ENCODE assay signal across 9 cellular contexts in the genomic region with DNA sequence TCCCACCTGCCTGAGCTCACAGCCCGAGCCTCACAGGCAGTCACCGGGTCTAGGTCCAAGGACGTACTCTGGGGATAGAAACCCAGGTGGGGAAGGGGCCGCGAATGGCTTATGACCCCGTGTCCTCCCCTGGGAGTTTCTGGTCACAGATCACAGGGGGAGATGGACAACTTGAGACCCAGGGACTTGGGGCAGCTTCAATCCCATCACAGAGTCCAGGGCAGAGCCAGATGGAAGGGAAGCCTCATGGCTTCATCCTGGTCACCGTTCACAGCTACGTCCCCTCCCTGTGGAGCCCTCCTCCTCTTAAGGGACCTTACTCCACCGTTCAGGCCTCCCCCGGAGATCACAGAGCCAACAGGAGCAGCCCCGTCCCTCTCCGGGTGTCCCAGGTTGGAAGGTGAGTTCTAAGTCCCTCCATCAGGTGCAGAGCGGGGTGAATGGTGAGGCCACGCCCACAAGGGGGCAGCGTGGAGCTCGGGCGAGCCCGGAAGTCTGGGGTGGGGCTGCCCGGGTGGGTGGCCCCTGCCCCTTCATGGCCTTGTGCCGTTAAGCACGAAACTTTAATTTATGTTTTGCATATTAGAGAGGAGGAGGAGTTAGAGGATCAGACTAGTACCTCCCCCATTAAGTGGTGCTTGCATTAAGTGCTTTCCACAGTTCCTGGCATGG. TPM values are rescaled to one million over a fixed set of nuclear protein-coding genes. Genes with fewer than 3 reads are reported as not detected.
DNase-seq lines count a peak whose midpoint lies in the region; ATAC-seq and TF ChIP-seq lines count a peak whose summit lies in the region.
"Not testable (repeated sequence)": the region's sequence is repeated elsewhere in the genome, so short reads cannot be mapped to it uniquely, and the experiment has no call there.
"Had no signal": no experiment of that assay in that cellular context is flagged by ENCODE, and none has a peak within 500 bp of the region (broad histone marks: within the 10 kb centered on the region; RNA-seq: fewer than 3 reads in every experiment).

No MANE protein-coding gene starts in this region.

- H3K4me1 Mint-ChIP-seq in CD8-positive, alpha-beta T cell (ENCODE audit: low read depth), result peaks cover 34% of the 10 kb centered on the region
- peaks cover 39% of the 10 kb centered on the region for H3K4me1 Mint-ChIP-seq in activated CD4-positive, alpha-beta T cell treated with anti-CD3 and anti-CD28 coated beads for 36 hours
- H3K4me1 Mint-ChIP-seq in activated T-helper 2 cell treated with anti-CD3 and anti-CD28 coated beads, Interferon-gamma antibody, Interleukin-2, Interleukin-4, amounts not matched to agents 10 μg/mL and 5 μg/mL and 100 μg/mL, durations not matched to agents 14 hours and 24 hours and 36 hours (ENCODE audit: low read depth), result peaks cover 31% of the 10 kb centered on the region

- H3K27me3 ChIP-seq in CD8-positive, alpha-beta T cell (ENCODE audit: insufficient read depth, low read length); spleen (replicated peaks in 1 of 7): not testable (repeated sequence)

- ATAC-seq in CD8-positive, alpha-beta T cell, result peak; percentile 85
- ATAC-seq in GM19452 (IDR thresholded peaks at IDR 0.05; ENCODE audit: unreplicated experiment) (peak; percentile 58), HG03565 (IDR thresholded peaks at IDR 0.05; ENCODE audit: unreplicated experiment) (peak; percentile 60), Right ventricle myocardium inferior (peak; percentile 60)
- ATAC-seq in activated CD4-positive, alpha-beta T cell treated with anti-CD3 and anti-CD28 coated beads for 36 hours, result peak; percentile 88

- H3K27ac Mint-ChIP-seq in CD8-positive, alpha-beta T cell; activated CD4-positive, alpha-beta T cell treated with anti-CD3 and anti-CD28 coated beads for 36 hours; activated T-helper 2 cell treated with anti-CD3 and anti-CD28 coated beads, Interferon-gamma antibody, Interleukin-2, Interleukin-4, amounts not matched to agents 10 μg/mL and 5 μg/mL and 100 μg/mL, durations not matched to agents 14 hours and 24 hours and 36 hours: not testable (repeated sequence)

- not testable (repeated sequence) for H3K4me3 ChIP-seq in CD8-positive, alpha-beta T cell (ENCODE audit: low read depth, low read length); spleen

- H3K4me1 ChIP-seq in CD8-positive, alpha-beta T cell (ENCODE audit: insufficient read depth, low read length), result peaks cover 27% of the 10 kb centered on the region
- peaks cover 5 to 70% (median 23%) of the 10 kb centered on the region in 6 donors for H3K4me1 ChIP-seq in spleen

- intact Hi-C loops in CD8-positive, alpha-beta T cell (cut with DNase I, micrococcal nuclease); activated T-helper 2 cell treated with anti-CD3 and anti-CD28 coated beads, Interferon-gamma antibody, Interleukin-2, Interleukin-4, amounts not matched to agents 10 μg/mL and 5 μg/mL and 100 μg/mL, durations not matched to agents 14 hours and 24 hours and 36 hours (cut with micrococcal nuclease); Right ventricle myocardium inferior (cut with DNase I); spleen (cut with DNase I; ENCODE audit: low total_unique reads): not testable (repeated sequence)
- intact Hi-C loops in activated CD4-positive, alpha-beta T cell treated with anti-CD3 and anti-CD28 coated beads for 36 hours (cut with DNase I, micrococcal nuclease), result loop anchor here in 1 of 2 experiments (5.0 kb wide), 1 partner anchor 33 kb away; no protein-coding TSS in a partner anchor

- not testable (repeated sequence) for TF ChIP-seq CTCF in CD8-positive, alpha-beta T cell (IDR thresholded peaks at IDR 0.05)
- peak in 7 of 11 experiments; percentile 7 to 67 (median 49) for TF ChIP-seq CTCF in spleen (IDR thresholded peaks at IDR 0.05 in 8 of 11, conservative IDR thresholded peaks at IDR 0.05 in 3 of 11)

- H3K36me3 ChIP-seq in CD8-positive, alpha-beta T cell (ENCODE audit: insufficient read depth, low read length), result peaks cover 25% of the 10 kb centered on the region
- peaks cover 0 to 41% (median 27%) of the 10 kb centered on the region in 6 donors for H3K36me3 ChIP-seq in spleen

- DNase-seq in CD8-positive, alpha-beta T cell, result peak; percentile 47 to 86 (median 71)
- DNase-seq in activated CD4-positive, alpha-beta T cell treated with anti-CD3 and anti-CD28 coated beads for 36 hours, result peak; percentile 82
- peak; percentile 74 for DNase-seq in activated T-helper 2 cell treated with anti-CD3 and anti-CD28 coated beads, Interferon-gamma antibody, Interleukin-2, Interleukin-4, amounts not matched to agents 10 μg/mL and 5 μg/mL and 100 μg/mL, durations not matched to agents 14 hours and 24 hours and 36 hours (ENCODE audit: low spot score)
- DNase-seq in Right ventricle myocardium inferior (ENCODE audit: missing footprints), result not testable (repeated sequence)
- peak; percentile 94 for DNase-seq in spleen
- DNase-seq in stimulated activated CD8-positive, alpha-beta memory T cell treated with anti-CD3 and anti-CD28 coated beads, Interleukin-4, amount 100 ng/mL, for 4 hours (ENCODE audit: low read depth in 2 of 2, low spot score in 1 of 2), result peak; percentile 36 to 39

- not testable (repeated sequence) for H3K9me3 Mint-ChIP-seq in CD8-positive, alpha-beta T cell; activated CD4-positive, alpha-beta T cell treated with anti-CD3 and anti-CD28 coated beads for 36 hours (ENCODE audit: low read depth); activated T-helper 2 cell treated with anti-CD3 and anti-CD28 coated beads, Interferon-gamma antibody, Interleukin-2, Interleukin-4, amounts not matched to agents 10 μg/mL and 5 μg/mL and 100 μg/mL, durations not matched to agents 14 hours and 24 hours and 36 hours

- TF ChIP-seq POLR2A in spleen (IDR thresholded peaks at IDR 0.05), result not testable (repeated sequence)

- CTCF ChIA-PET in CD8-positive, alpha-beta T cell (lab: Charles Lee); activated CD4-positive, alpha-beta T cell treated with anti-CD3 and anti-CD28 coated beads for 36 hours (lab: Charles Lee): not testable (repeated sequence)

- not testable (repeated sequence) for H3K27ac ChIP-seq in CD8-positive, alpha-beta T cell (ENCODE audit: low read depth, low read length)
- peak overlapping the region in 2 of 8 donors; percentile 23 to 30 for H3K27ac ChIP-seq in spleen

- WGBS in spleen, 5 donors, result 9 to 46% (median 25%) methylated on average over 3 to 15 of the region's 21 CpGs

- H3K4me3 Mint-ChIP-seq in CD8-positive, alpha-beta T cell; activated CD4-positive, alpha-beta T cell treated with anti-CD3 and anti-CD28 coated beads for 36 hours; activated T-helper 2 cell treated with anti-CD3 and anti-CD28 coated beads, Interferon-gamma antibody, Interleukin-2, Interleukin-4, amounts not matched to agents 10 μg/mL and 5 μg/mL and 100 μg/mL, durations not matched to agents 14 hours and 24 hours and 36 hours (ENCODE audit: low read depth): not testable (repeated sequence)

- not testable (repeated sequence) for H3K27me3 Mint-ChIP-seq in CD8-positive, alpha-beta T cell (ENCODE audit: low read depth); activated CD4-positive, alpha-beta T cell treated with anti-CD3 and anti-CD28 coated beads for 36 hours; activated T-helper 2 cell treated with anti-CD3 and anti-CD28 coated beads, Interferon-gamma antibody, Interleukin-2, Interleukin-4, amounts not matched to agents 10 μg/mL and 5 μg/mL and 100 μg/mL, durations not matched to agents 14 hours and 24 hours and 36 hours (ENCODE audit: low read depth)

- H3K36me3 Mint-ChIP-seq in CD8-positive, alpha-beta T cell, result peaks cover 58% of the 10 kb centered on the region
- not testable (repeated sequence) for H3K36me3 Mint-ChIP-seq in activated CD4-positive, alpha-beta T cell treated with anti-CD3 and anti-CD28 coated beads for 36 hours (ENCODE audit: low read depth)
- peaks cover 23% of the 10 kb centered on the region for H3K36me3 Mint-ChIP-seq in activated T-helper 2 cell treated with anti-CD3 and anti-CD28 coated beads, Interferon-gamma antibody, Interleukin-2, Interleukin-4, amounts not matched to agents 10 μg/mL and 5 μg/mL and 100 μg/mL, durations not matched to agents 14 hours and 24 hours and 36 hours (ENCODE audit: low read depth)

- not testable (repeated sequence) for H3K9me3 ChIP-seq in CD8-positive, alpha-beta T cell (ENCODE audit: low read length); spleen

- POLR2A ChIA-PET in CD8-positive, alpha-beta T cell (lab: Charles Lee); activated CD4-positive, alpha-beta T cell treated with anti-CD3 and anti-CD28 coated beads for 36 hours (lab: Charles Lee): not testable (repeated sequence)

RNA-seq across cellular contexts. Expression of gene LAIR1, which starts 5.4 kb away (rescaled TPM):
- 10 to 100 TPM; 15.3 TPM for total RNA-seq in CD8-positive, alpha-beta T cell
- 1 to 10 TPM; 3.5 to 4.7 TPM for total RNA-seq in activated CD4-positive, alpha-beta T cell treated with anti-CD3 and anti-CD28 coated beads for 36 hours
- total RNA-seq in activated T-helper 2 cell treated with anti-CD3 and anti-CD28 coated beads, Interferon-gamma antibody, Interleukin-2, Interleukin-4, amounts not matched to agents 10 μg/mL and 5 μg/mL and 100 μg/mL, durations not matched to agents 14 hours and 24 hours and 36 hours, result 8.8 and 10.8 TPM in 2 replicates
- total RNA-seq in Right ventricle myocardium inferior (9.1 TPM), spleen (100 to 1,000 TPM in 6 of 7 donors, 10 to 100 TPM in 1; 95.9 to 164 (median 125) TPM)
- polyA plus RNA-seq in spleen, result 10 to 100 TPM; 56.3 to 74.8 (median 71.1) TPM

RNA-seq across cellular contexts. Expression of gene LILRA4, which starts 20.3 kb away (rescaled TPM):
- not detected for total RNA-seq in CD8-positive, alpha-beta T cell
- not detected for total RNA-seq in activated CD4-positive, alpha-beta T cell treated with anti-CD3 and anti-CD28 coated beads for 36 hours
- not detected in 2 replicates for total RNA-seq in activated T-helper 2 cell treated with anti-CD3 and anti-CD28 coated beads, Interferon-gamma antibody, Interleukin-2, Interleukin-4, amounts not matched to agents 10 μg/mL and 5 μg/mL and 100 μg/mL, durations not matched to agents 14 hours and 24 hours and 36 hours
- total RNA-seq in Right ventricle myocardium inferior (not detected), spleen (10 to 100 TPM; 11.5 to 61.1 (median 17.5) TPM)
- 10 to 100 TPM; 32.1 to 80.9 (median 39.8) TPM for polyA plus RNA-seq in spleen
- total RNA-seq: esophagus muscularis mucosa had no signal

RNA-seq across cellular contexts. Expression of gene LILRA5, which starts 46.3 kb away (rescaled TPM):
- under 1 TPM in 1 of 2 experiments, not detected in 1; 0.44 TPM for total RNA-seq in CD8-positive, alpha-beta T cell
- total RNA-seq in activated CD4-positive, alpha-beta T cell treated with anti-CD3 and anti-CD28 coated beads for 36 hours, result not detected
- total RNA-seq in activated T-helper 2 cell treated with anti-CD3 and anti-CD28 coated beads, Interferon-gamma antibody, Interleukin-2, Interleukin-4, amounts not matched to agents 10 μg/mL and 5 μg/mL and 100 μg/mL, durations not matched to agents 14 hours and 24 hours and 36 hours, result not detected in 2 replicates
- total RNA-seq in Right ventricle myocardium inferior (1.8 TPM), spleen (100 to 1,000 TPM in 2 of 7 donors, 10 to 100 TPM in 5; 43.3 to 262 (median 79.9) TPM)
- polyA plus RNA-seq in spleen, result 10 to 100 TPM; 16.3 to 53.6 (median 34.5) TPM

RNA-seq across cellular contexts. Expression of gene TTYH1, which starts 56.0 kb away (rescaled TPM):
- not detected for total RNA-seq in CD8-positive, alpha-beta T cell
- total RNA-seq in activated CD4-positive, alpha-beta T cell treated with anti-CD3 and anti-CD28 coated beads for 36 hours, result under 1 TPM; 0.19 to 0.59 TPM
- total RNA-seq in activated T-helper 2 cell treated with anti-CD3 and anti-CD28 coated beads, Interferon-gamma antibody, Interleukin-2, Interleukin-4, amounts not matched to agents 10 μg/mL and 5 μg/mL and 100 μg/mL, durations not matched to agents 14 hours and 24 hours and 36 hours, result 0.50 TPM in 1 of 2 replicates, not detected in the other
- total RNA-seq in Right ventricle myocardium inferior (2.8 TPM), spleen (1 to 10 TPM in 5 of 7 donors, under 1 TPM in 2; 0.97 to 2.9 (median 1.2) TPM)
- polyA plus RNA-seq in spleen, result 1 to 10 TPM; 1.1 to 3.5 (median 1.2) TPM

Comparison
In these comparisons a context has a peak if more than half of its experiments do, and no peak if none do; other contexts are left out.
1. RNA of gene LILRA5, which starts 46.3 kb away (total RNA-seq): 43.3 to 262 TPM in spleen; 1.8 TPM in Right ventricle myocardium inferior (single experiment), 0.44 TPM in CD8-positive, alpha-beta T cell, not detected in activated CD4-positive, alpha-beta T cell treated with anti-CD3 and anti-CD28 coated beads for 36 hours and not detected in activated T-helper 2 cell treated with anti-CD3 and anti-CD28 coated beads, Interferon-gamma antibody, Interleukin-2, Interleukin-4, amounts not matched to agents 10 μg/mL and 5 μg/mL and 100 μg/mL, durations not matched to agents 14 hours and 24 hours and 36 hours; every median in the first group is over 10 times any median in the second.
2. Peak in every context shown above with its lines, with median percentiles within 50 percentile points of each other: ATAC-seq.